8 cellular contexts compared by ENCODE assay signal in genomic region chr4:139167774-139168444, GRCh38. TPM values are rescaled to one million over a fixed set of nuclear protein-coding genes. Genes with fewer than 3 reads are reported as not detected.
DNase-seq lines count a peak whose midpoint lies in the region; TF ChIP-seq lines count a peak whose summit lies in the region.

No MANE protein-coding gene starts in this region.

- H3K4me3 ChIP-seq in WI38 (ENCODE audit: low read depth, low read length) (no peak overlapping the region), hepatocyte (no peak overlapping the region), uterus (no peak overlapping the region)

- no peak overlapping the region for H3K27ac ChIP-seq in hepatocyte
- H3K27ac ChIP-seq in uterus = no peak overlapping the region

- peaks cover 17% of the 10 kb centered on the region for H4K20me1 ChIP-seq in hepatocyte (ENCODE audit: insufficient read depth, poor library complexity, severe bottlenecking)

- no peak overlapping the region for H2AFZ ChIP-seq in hepatocyte

- WGBS in hepatocyte (ENCODE audit: low lambda C conversion rate, missing lambda C conversion rate) = 78% methylated on average over 5 of the region's 5 CpGs

- intact Hi-C loops in uterus (cut with DNase I; ENCODE audit: low total_unique reads) = no loop called here

- H3K27me3 ChIP-seq in hepatocyte (no peaks in the 10 kb centered on the region), uterus (no peaks in the 10 kb centered on the region)

- TF ChIP-seq CTCF in WI38 (IDR thresholded peaks at IDR 0.05; ENCODE audit: low read depth, low read length) (peak; percentile 36; the same call in 1 of the 2 replicates), hepatocyte (IDR thresholded peaks at IDR 0.05; ENCODE audit: poor library complexity) (peak; percentile 51), uterus (IDR thresholded peaks at IDR 0.05) (peak in 3 of 4 experiments; percentile 28 to 39 (median 32))

- TF ChIP-seq POLR2A in uterus (IDR thresholded peaks at IDR 0.05) = no peak

- no peaks in the 10 kb centered on the region for H3K9me2 ChIP-seq in hepatocyte (replicated peaks; ENCODE audit: insufficient read depth)

- H3K9me3 ChIP-seq in hepatocyte (ENCODE audit: low read depth) = no peaks in the 10 kb centered on the region
- H3K9me3 ChIP-seq in uterus = no peaks in the 10 kb centered on the region

- H3K4me1 ChIP-seq in hepatocyte (ENCODE audit: insufficient read depth) (no peaks in the 10 kb centered on the region), uterus (peaks cover 5 to 7% of the 10 kb centered on the region in 2 donors)

- no peaks in the 10 kb centered on the region for H3K36me3 ChIP-seq in hepatocyte (replicated peaks; ENCODE audit: insufficient read depth, low read depth)
- no peaks in the 10 kb centered on the region for H3K36me3 ChIP-seq in uterus

- DNase-seq in D341Med (ENCODE audit: low spot score) = peak; percentile 34
- DNase-seq in HT1080 (ENCODE audit: low read depth) = peak; percentile 37
- peak; percentile 54 for DNase-seq in hepatocyte (ENCODE audit: low spot score)
- DNase-seq in uterus = no peak
- DNase-seq in stimulated activated CD4-positive, alpha-beta T cell treated with anti-CD3 and anti-CD28 coated beads, Interleukin-15, amount 100 ng/mL, for 24 hours = no peak
- DNase-seq in NCI-H2171 (lab: John Stamatoyannopoulos, UW) = no peak
- DNase-seq in NCI-H187 (lab: John Stamatoyannopoulos, UW) = no peak

- no peak overlapping the region for H3K4me2 ChIP-seq in hepatocyte

- peaks cover 88% of the 10 kb centered on the region for H3K79me2 ChIP-seq in hepatocyte

RNA-seq across cellular contexts. Expression of gene ELF2, which starts 9.1 kb away (rescaled TPM):
- 20.1 and 26.3 TPM in 2 replicates for total RNA-seq in HT1080 (2014; rRNA removed; shearing (Covaris generic))
- polyA plus RNA-seq in HT1080 (2015; cell fraction: cytosol; rRNA removed) = 18.2 and 21.5 TPM in 2 replicates
- 22.4 and 31.5 TPM in 2 replicates for polyA plus RNA-seq in HT1080 (2015; cell fraction: nucleus; rRNA removed)
- total RNA-seq in hepatocyte = 42.5 and 46.9 TPM in 2 replicates
- polyA plus RNA-seq in hepatocyte = 23.8 and 33.1 TPM in 2 replicates
- total RNA-seq in uterus = 100 to 1,000 TPM in 2 of 4 donors, 10 to 100 TPM in 2; 65.8 to 103 (median 86.0) TPM

Comparison
In these comparisons a context has a peak if more than half of its experiments do, and no peak if none do; other contexts are left out.
1. DNase-seq: peak in D341Med (single experiment), HT1080 (single experiment) and hepatocyte (single experiment); none in uterus (0 of 2), stimulated activated CD4-positive, alpha-beta T cell treated with anti-CD3 and anti-CD28 coated beads, Interleukin-15, amount 100 ng/mL, for 24 hours (single experiment), NCI-H2171 (single experiment) and NCI-H187 (0 of 2).
2. Peak in every context shown above with its lines, with median percentiles within 50 percentile points of each other: CTCF ChIP-seq.